Comparison of ENCODE assay signal across 20 cellular contexts in the genomic region with DNA sequence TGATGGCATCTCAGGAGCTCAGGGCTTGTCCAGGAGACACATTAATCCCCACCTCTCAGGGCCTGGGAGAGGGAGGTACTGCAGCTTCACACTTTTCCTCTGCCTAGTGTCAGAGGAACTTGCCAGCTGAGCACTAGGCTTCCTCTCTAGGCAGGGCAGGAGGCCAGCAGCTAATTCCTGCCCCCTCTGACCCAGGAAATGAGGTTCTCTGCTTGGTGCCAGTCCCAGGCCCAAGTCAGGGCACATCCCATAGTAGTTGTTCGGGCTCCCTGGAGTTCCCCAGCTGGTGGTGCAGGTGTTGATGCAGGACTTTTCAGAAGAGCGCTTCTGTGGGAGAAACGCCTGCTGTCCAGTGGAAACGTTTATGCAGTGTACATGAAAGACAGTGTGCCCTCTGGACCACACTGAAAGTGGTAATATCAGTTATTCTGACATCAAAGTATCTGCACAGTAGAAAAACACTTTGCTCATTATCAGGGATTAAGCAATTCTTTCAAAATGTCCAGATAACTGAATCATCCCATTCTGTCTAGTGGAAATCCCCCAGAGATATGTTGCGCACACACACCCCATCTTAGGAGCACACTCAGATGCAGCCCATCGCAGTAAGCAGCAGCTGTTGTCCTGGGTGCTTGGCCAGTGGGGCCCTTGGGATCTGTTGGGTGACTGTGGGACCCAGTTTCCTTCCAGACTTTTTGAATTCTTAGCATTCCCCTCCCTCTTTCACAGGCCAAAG. TPM values are rescaled to one million over a fixed set of nuclear protein-coding genes. Genes with fewer than 3 reads are reported as not detected.
DNase-seq lines count a peak whose midpoint lies in the region; ATAC-seq and TF ChIP-seq lines count a peak whose summit lies in the region.
"Had no signal": no experiment of that assay in that cellular context is flagged by ENCODE, and none has a peak within 500 bp of the region (broad histone marks: within the 10 kb centered on the region; RNA-seq: fewer than 3 reads in every experiment).

No MANE protein-coding gene starts in this region.

- no peaks in the 10 kb centered on the region for H3K4me1 Mint-ChIP-seq in activated CD8-positive, alpha-beta T cell treated with anti-CD3 and anti-CD28 coated beads for 36 hours (ENCODE audit: low read depth)
- peaks cover 2% of the 10 kb centered on the region for H3K4me1 Mint-ChIP-seq in activated CD8-positive, alpha-beta T cell treated with anti-CD3 and anti-CD28 coated beads, Interleukin-2, amount 10 ng/mL, durations not matched to agents 7 days and 5 days (ENCODE audit: low read depth)
- H3K4me1 Mint-ChIP-seq in activated T-helper 1 cell treated with anti-CD3 and anti-CD28 coated beads, Interleukin-12 subunit alpha, Interleukin-12 subunit beta, Interleukin-2, Interleukin-4 antibody, amounts not matched to agents 30 ng/mL and 10 ng/mL and 1 ng/mL, durations not matched to agents 14 hours and 24 hours and 36 hours (ENCODE audit: low read depth): peaks cover 14% of the 10 kb centered on the region

- H3K4me1 ChIP-seq in heart left ventricle (peaks cover 0 to 7% (median 0%) of the 10 kb centered on the region in 12 donors), prostate gland (replicated peaks) (no peaks in the 10 kb centered on the region)
- H3K4me1 ChIP-seq: BLaER1 treated with 17β-estradiol and CSF1 and Interleukin-3, amounts not matched to agents 10 nM and 100 nM had no signal

- POLR2A ChIA-PET in activated CD8-positive, alpha-beta T cell treated with anti-CD3 and anti-CD28 coated beads for 36 hours (lab: Charles Lee): interaction anchor here (0.9 kb wide), 2 partner anchors 10 to 44 kb away, joined by 3 read pairs; no protein-coding TSS in a partner anchor
- POLR2A ChIA-PET in activated CD8-positive, alpha-beta T cell treated with anti-CD3 and anti-CD28 coated beads, Interleukin-2, amount 10 ng/mL, durations not matched to agents 7 days and 5 days (lab: Charles Lee): no interaction called here

- 87 to 93% (median 89%) methylated on average over 6 of the region's 6 CpGs for WGBS in heart left ventricle, 4 donors
- 68% methylated on average over 6 of the region's 6 CpGs for WGBS in prostate gland

- H3K27ac ChIP-seq in heart left ventricle (no peak overlapping the region), prostate gland (peak overlapping the region in 1 of 2 donors; percentile 21)
- H3K27ac ChIP-seq: BLaER1 treated with 17β-estradiol and CSF1 and Interleukin-3, amounts not matched to agents 10 nM and 100 nM; KMS-11; thoracic aorta had no signal

- TF ChIP-seq POLR2A in heart left ventricle (IDR thresholded peaks at IDR 0.05) (no peak), prostate gland (IDR thresholded peaks at IDR 0.05) (no peak)

- H3K27me3 Mint-ChIP-seq in activated CD8-positive, alpha-beta T cell treated with anti-CD3 and anti-CD28 coated beads for 36 hours: no peaks in the 10 kb centered on the region
- no peaks in the 10 kb centered on the region for H3K27me3 Mint-ChIP-seq in activated CD8-positive, alpha-beta T cell treated with anti-CD3 and anti-CD28 coated beads, Interleukin-2, amount 10 ng/mL, durations not matched to agents 7 days and 5 days (ENCODE audit: low read depth)
- H3K27me3 Mint-ChIP-seq in activated T-helper 1 cell treated with anti-CD3 and anti-CD28 coated beads, Interleukin-12 subunit alpha, Interleukin-12 subunit beta, Interleukin-2, Interleukin-4 antibody, amounts not matched to agents 30 ng/mL and 10 ng/mL and 1 ng/mL, durations not matched to agents 14 hours and 24 hours and 36 hours (ENCODE audit: insufficient read depth): no peaks in the 10 kb centered on the region

- no peak overlapping the region for H3K4me3 Mint-ChIP-seq in activated CD8-positive, alpha-beta T cell treated with anti-CD3 and anti-CD28 coated beads for 36 hours
- H3K4me3 Mint-ChIP-seq in activated CD8-positive, alpha-beta T cell treated with anti-CD3 and anti-CD28 coated beads, Interleukin-2, amount 10 ng/mL, durations not matched to agents 7 days and 5 days: no peak overlapping the region
- no peak overlapping the region for H3K4me3 Mint-ChIP-seq in activated T-helper 1 cell treated with anti-CD3 and anti-CD28 coated beads, Interleukin-12 subunit alpha, Interleukin-12 subunit beta, Interleukin-2, Interleukin-4 antibody, amounts not matched to agents 30 ng/mL and 10 ng/mL and 1 ng/mL, durations not matched to agents 14 hours and 24 hours and 36 hours
- H3K4me3 Mint-ChIP-seq: activated naive CD4-positive, alpha-beta T cell treated with anti-CD3 and anti-CD28 coated beads for 36 hours; dendritic cell treated with granulocyte-macrophage colony-stimulating factor and Interleukin-4, amounts not matched to agents 40 ng/mL and 50 ng/mL, for 4 days; naive thymus-derived CD4-positive, alpha-beta T cell had no signal

- peaks cover 8% of the 10 kb centered on the region for H3K9me3 Mint-ChIP-seq in activated CD8-positive, alpha-beta T cell treated with anti-CD3 and anti-CD28 coated beads for 36 hours
- peaks cover 6% of the 10 kb centered on the region for H3K9me3 Mint-ChIP-seq in activated CD8-positive, alpha-beta T cell treated with anti-CD3 and anti-CD28 coated beads, Interleukin-2, amount 10 ng/mL, durations not matched to agents 7 days and 5 days (ENCODE audit: insufficient read depth)
- peaks cover 11% of the 10 kb centered on the region for H3K9me3 Mint-ChIP-seq in activated T-helper 1 cell treated with anti-CD3 and anti-CD28 coated beads, Interleukin-12 subunit alpha, Interleukin-12 subunit beta, Interleukin-2, Interleukin-4 antibody, amounts not matched to agents 30 ng/mL and 10 ng/mL and 1 ng/mL, durations not matched to agents 14 hours and 24 hours and 36 hours

- intact Hi-C loops in activated CD8-positive, alpha-beta T cell treated with anti-CD3 and anti-CD28 coated beads for 36 hours (cut with micrococcal nuclease): no loop called here
- intact Hi-C loops in activated T-helper 1 cell treated with anti-CD3 and anti-CD28 coated beads, Interleukin-12 subunit alpha, Interleukin-12 subunit beta, Interleukin-2, Interleukin-4 antibody, amounts not matched to agents 30 ng/mL and 10 ng/mL and 1 ng/mL, durations not matched to agents 14 hours and 24 hours and 36 hours (cut with micrococcal nuclease): no loop called here
- intact Hi-C loops in heart left ventricle (cut with DNase I): no loop called here
- intact Hi-C loops in prostate gland (cut with DNase I): no loop called here

- peaks cover 53% of the 10 kb centered on the region for H3K36me3 Mint-ChIP-seq in activated CD8-positive, alpha-beta T cell treated with anti-CD3 and anti-CD28 coated beads for 36 hours (ENCODE audit: low read depth)
- H3K36me3 Mint-ChIP-seq in activated CD8-positive, alpha-beta T cell treated with anti-CD3 and anti-CD28 coated beads, Interleukin-2, amount 10 ng/mL, durations not matched to agents 7 days and 5 days (ENCODE audit: low read depth): peaks cover 44% of the 10 kb centered on the region
- peaks cover 57% of the 10 kb centered on the region for H3K36me3 Mint-ChIP-seq in activated T-helper 1 cell treated with anti-CD3 and anti-CD28 coated beads, Interleukin-12 subunit alpha, Interleukin-12 subunit beta, Interleukin-2, Interleukin-4 antibody, amounts not matched to agents 30 ng/mL and 10 ng/mL and 1 ng/mL, durations not matched to agents 14 hours and 24 hours and 36 hours (ENCODE audit: low read depth)

- TF ChIP-seq CTCF in activated CD8-positive, alpha-beta T cell treated with anti-CD3 and anti-CD28 coated beads for 36 hours (IDR thresholded peaks at IDR 0.05): no peak
- TF ChIP-seq CTCF in heart left ventricle (IDR thresholded peaks at IDR 0.05) (no peak), prostate gland (IDR thresholded peaks at IDR 0.05) (no peak)

- CTCF ChIA-PET in activated CD8-positive, alpha-beta T cell treated with anti-CD3 and anti-CD28 coated beads for 36 hours (lab: Charles Lee): interaction anchor here (1.0 to 1.6 kb wide), 2 partner anchors 74 to 102 kb away, joined by 3 read pairs; no protein-coding TSS in a partner anchor
- CTCF ChIA-PET in activated CD8-positive, alpha-beta T cell treated with anti-CD3 and anti-CD28 coated beads, Interleukin-2, amount 10 ng/mL, durations not matched to agents 7 days and 5 days (lab: Charles Lee): no interaction called here

- no peaks in the 10 kb centered on the region for H3K27me3 ChIP-seq in heart left ventricle
- H3K27me3 ChIP-seq in prostate gland (replicated peaks; ENCODE audit: insufficient read depth): no peaks in the 10 kb centered on the region
- H3K27me3 ChIP-seq: BLaER1 treated with 17β-estradiol and CSF1 and Interleukin-3, amounts not matched to agents 10 nM and 100 nM had no signal

- peak overlapping the region; percentile 47 for H3K27ac Mint-ChIP-seq in activated CD8-positive, alpha-beta T cell treated with anti-CD3 and anti-CD28 coated beads for 36 hours
- H3K27ac Mint-ChIP-seq in activated CD8-positive, alpha-beta T cell treated with anti-CD3 and anti-CD28 coated beads, Interleukin-2, amount 10 ng/mL, durations not matched to agents 7 days and 5 days: no peak overlapping the region
- peak overlapping the region; percentile 44 for H3K27ac Mint-ChIP-seq in activated T-helper 1 cell treated with anti-CD3 and anti-CD28 coated beads, Interleukin-12 subunit alpha, Interleukin-12 subunit beta, Interleukin-2, Interleukin-4 antibody, amounts not matched to agents 30 ng/mL and 10 ng/mL and 1 ng/mL, durations not matched to agents 14 hours and 24 hours and 36 hours
- H3K27ac Mint-ChIP-seq: dendritic cell treated with granulocyte-macrophage colony-stimulating factor and Interleukin-4, amounts not matched to agents 40 ng/mL and 50 ng/mL, for 4 days had no signal

- no peak for ATAC-seq in activated CD8-positive, alpha-beta T cell treated with anti-CD3 and anti-CD28 coated beads for 36 hours
- no peak for ATAC-seq in activated CD8-positive, alpha-beta T cell treated with anti-CD3 and anti-CD28 coated beads, Interleukin-2, amount 10 ng/mL, durations not matched to agents 7 days and 5 days
- ATAC-seq in heart left ventricle: peak; percentile 22 to 70 (median 54)
- ATAC-seq in HG03175 (IDR thresholded peaks at IDR 0.05; ENCODE audit: unreplicated experiment): no peak
- ATAC-seq: naive thymus-derived CD4-positive, alpha-beta T cell had no signal

- no peak overlapping the region for H3K4me3 ChIP-seq in heart left ventricle
- no peak overlapping the region for H3K4me3 ChIP-seq in prostate gland
- H3K4me3 ChIP-seq: BLaER1 treated with 17β-estradiol and CSF1 and Interleukin-3, amounts not matched to agents 10 nM and 100 nM; thoracic aorta had no signal

- H3K9me3 ChIP-seq in heart left ventricle: peaks cover 0 to 4% (median 0%) of the 10 kb centered on the region in 12 donors
- H3K9me3 ChIP-seq in prostate gland: no peaks in the 10 kb centered on the region
- H3K9me3 ChIP-seq: thoracic aorta had no signal

- peaks cover 0 to 75% (median 60%) of the 10 kb centered on the region in 9 donors for H3K36me3 ChIP-seq in heart left ventricle
- H3K36me3 ChIP-seq in prostate gland: no peaks in the 10 kb centered on the region

- DNase-seq in activated CD8-positive, alpha-beta T cell treated with anti-CD3 and anti-CD28 coated beads for 36 hours: no peak
- no peak for DNase-seq in activated CD8-positive, alpha-beta T cell treated with anti-CD3 and anti-CD28 coated beads, Interleukin-2, amount 10 ng/mL, durations not matched to agents 7 days and 5 days
- no peak for DNase-seq in activated T-helper 1 cell treated with anti-CD3 and anti-CD28 coated beads, Interleukin-12 subunit alpha, Interleukin-12 subunit beta, Interleukin-2, Interleukin-4 antibody, amounts not matched to agents 30 ng/mL and 10 ng/mL and 1 ng/mL, durations not matched to agents 14 hours and 24 hours and 36 hours (ENCODE audit: low spot score)
- peak in 1 of 5 donors; percentile 42 for DNase-seq in heart left ventricle
- peak; percentile 21 for DNase-seq in prostate gland (ENCODE audit: low spot score)
- DNase-seq in NCI-H146 (lab: John Stamatoyannopoulos, UW): no peak
- DNase-seq in SW480 (ENCODE audit: low spot score): no peak
- DNase-seq: activated naive CD4-positive, alpha-beta T cell treated with anti-CD3 and anti-CD28 coated beads for 36 hours; GF-D8; glutamatergic neuron; HCEC 1CT; naive thymus-derived CD4-positive, alpha-beta T cell; NCI-H1048; NCI-H2081 treated with DMSO at 0.1 percent for 48 hours; NCI-H510A had no signal

RNA-seq across cellular contexts. Expression of a gene that starts 17.8 kb away (rescaled TPM):
- 10 to 100 TPM; 77.9 to 93.2 TPM for total RNA-seq in activated CD8-positive, alpha-beta T cell treated with anti-CD3 and anti-CD28 coated beads for 36 hours
- 10 to 100 TPM; 34.1 to 40.4 TPM for total RNA-seq in activated CD8-positive, alpha-beta T cell treated with anti-CD3 and anti-CD28 coated beads, Interleukin-2, amount 10 ng/mL, durations not matched to agents 7 days and 5 days
- total RNA-seq in activated T-helper 1 cell treated with anti-CD3 and anti-CD28 coated beads, Interleukin-12 subunit alpha, Interleukin-12 subunit beta, Interleukin-2, Interleukin-4 antibody, amounts not matched to agents 30 ng/mL and 10 ng/mL and 1 ng/mL, durations not matched to agents 14 hours and 24 hours and 36 hours: 109 and 119 TPM in 2 replicates
- 10 to 100 TPM in 6 of 9 donors, 1 to 10 TPM in 3; 8.1 to 14.3 (median 10.6) TPM for total RNA-seq in heart left ventricle
- 10 to 100 TPM in 1 of 2 donors, 1 to 10 TPM in 1; 6.9 to 21.2 TPM for polyA plus RNA-seq in heart left ventricle
- 10 to 100 TPM; 11.5 to 16.1 TPM for total RNA-seq in prostate gland

RNA-seq across cellular contexts. Expression of a gene that starts 57.1 kb away (rescaled TPM):
- under 1 TPM; 0.11 to 0.27 TPM for total RNA-seq in activated CD8-positive, alpha-beta T cell treated with anti-CD3 and anti-CD28 coated beads for 36 hours
- under 1 TPM; 0.10 to 0.13 TPM for total RNA-seq in activated CD8-positive, alpha-beta T cell treated with anti-CD3 and anti-CD28 coated beads, Interleukin-2, amount 10 ng/mL, durations not matched to agents 7 days and 5 days
- total RNA-seq in activated T-helper 1 cell treated with anti-CD3 and anti-CD28 coated beads, Interleukin-12 subunit alpha, Interleukin-12 subunit beta, Interleukin-2, Interleukin-4 antibody, amounts not matched to agents 30 ng/mL and 10 ng/mL and 1 ng/mL, durations not matched to agents 14 hours and 24 hours and 36 hours: 0.05 and 0.20 TPM in 2 replicates
- total RNA-seq in heart left ventricle (1 to 10 TPM in 1 of 9 donors, under 1 TPM in 7, not detected in 1; 0.05 to 1.2 (median 0.23) TPM), prostate gland (1 to 10 TPM in 1 of 2 donors, under 1 TPM in 1; 0.68 to 3.9 TPM)
- under 1 TPM in 1 of 2 donors, not detected in 1; 0.27 TPM for polyA plus RNA-seq in heart left ventricle
- polyA plus RNA-seq: naive thymus-derived CD4-positive, alpha-beta T cell had no signal

Comparison
In these comparisons a context has a peak if more than half of its experiments do, and no peak if none do; other contexts are left out.
1. ATAC-seq: peak in heart left ventricle (4 of 4); none in activated CD8-positive, alpha-beta T cell treated with anti-CD3 and anti-CD28 coated beads for 36 hours (single experiment), activated CD8-positive, alpha-beta T cell treated with anti-CD3 and anti-CD28 coated beads, Interleukin-2, amount 10 ng/mL, durations not matched to agents 7 days and 5 days (single experiment) and HG03175 (single experiment).